ENCODE assay signal across 1 cellular context in genomic region chr6:18379376-18380117, GRCh38.
TF ChIP-seq lines count a peak whose summit lies in the region.

No MANE protein-coding gene starts in this region.

TF ChIP-seq in HepG2, 621 proteins besides CTCF, POLR2A, EP300 and RAD21:
- TF ChIP-seq TEAD2 (CRISPR knock-in tag; IDR thresholded peaks at IDR 0.05) (no peak), ZNF646 (CRISPR knock-in tag; IDR thresholded peaks at IDR 0.05) (0 out of 2 replicates have a peak, but pooled peaks have one; percentile 13)
